ENCODE assay signal across 8 cellular contexts in the genomic region with DNA sequence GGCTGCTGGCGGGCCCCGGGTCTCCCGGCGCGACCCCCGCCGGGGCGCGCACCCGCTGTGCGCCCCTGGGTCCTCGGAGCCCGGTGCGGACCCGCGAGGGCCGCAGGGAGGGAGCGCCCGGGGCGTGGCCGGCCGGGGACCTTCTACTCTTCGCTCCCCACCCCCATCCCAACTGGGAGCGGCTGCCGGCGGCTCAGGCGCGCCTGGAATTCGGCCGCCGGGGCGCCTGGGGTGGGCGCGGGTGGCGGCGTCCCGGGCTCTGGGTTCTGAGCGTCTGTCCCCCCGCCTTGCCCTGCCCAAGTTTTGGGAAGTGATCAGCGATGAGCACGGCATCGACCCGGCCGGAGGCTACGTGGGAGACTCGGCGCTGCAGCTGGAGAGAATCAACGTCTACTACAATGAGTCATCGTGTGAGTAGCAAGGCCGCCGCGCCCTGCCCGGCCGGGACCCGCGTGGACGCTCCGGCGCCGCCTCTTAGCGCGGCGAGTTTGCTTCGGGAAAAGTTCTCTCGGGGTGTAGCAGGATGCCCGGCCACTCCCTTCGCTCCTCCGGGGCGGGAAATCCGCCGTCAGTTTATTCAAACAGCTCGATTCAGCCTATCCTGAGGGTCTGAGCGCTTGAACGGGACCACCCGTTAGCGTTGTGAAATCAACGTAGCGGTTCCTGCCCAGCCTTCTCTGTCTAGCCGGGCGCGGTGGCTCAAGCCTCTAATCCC. TPM values are rescaled to one million over a fixed set of nuclear protein-coding genes. Genes with fewer than 3 reads are reported as not detected.
DNase-seq lines count a peak whose midpoint lies in the region; ATAC-seq and TF ChIP-seq lines count a peak whose summit lies in the region.

No MANE protein-coding gene starts in this region.

- H3K4me1 Mint-ChIP-seq in CD14-positive monocyte (peaks cover 26% of the 10 kb centered on the region), chondrocyte (ENCODE audit: low read depth) (peaks cover 47% of the 10 kb centered on the region)

- peak; percentile 86 for DNase-seq in CD14-positive monocyte (ENCODE audit: low spot score)
- peak; percentile 80 for DNase-seq in RKO (ENCODE audit: low spot score)
- DNase-seq in chondrocyte (ENCODE audit: low spot score), result no peak
- DNase-seq in kidney tubule cell (ENCODE audit: low spot score), result peak; percentile 89
- DNase-seq in stimulated activated CD8-positive, alpha-beta memory T cell treated with anti-CD3 and anti-CD28 coated beads, Interleukin-4, amount 100 ng/mL, for 48 hours, result peak; percentile 54

- intact Hi-C loops in CD14-positive monocyte (cut with micrococcal nuclease), result loop anchor here (5.0 to 10.0 kb wide), 2 partner anchors 66 to 69 kb away; a partner anchor contains a TSS

- H3K9me3 Mint-ChIP-seq in CD14-positive monocyte (peaks cover 0 to 21% (median 10%) of the 10 kb centered on the region in 7 donors), chondrocyte (ENCODE audit: low read depth) (peaks cover 3% of the 10 kb centered on the region)

- peaks cover 17 to 43% (median 36%) of the 10 kb centered on the region in 3 donors for H3K27me3 Mint-ChIP-seq in CD14-positive monocyte (ENCODE audit: low read depth in 3 of 3)
- H3K27me3 Mint-ChIP-seq in chondrocyte (ENCODE audit: low read depth), result no peaks in the 10 kb centered on the region

- H3K4me3 Mint-ChIP-seq in CD14-positive monocyte (peak overlapping the region; percentile 82 to 87), chondrocyte (ENCODE audit: unreplicated experiment) (peak overlapping the region; percentile 86)

- H3K27ac Mint-ChIP-seq in CD14-positive monocyte (peak overlapping the region; percentile 66 to 92 (median 77)), chondrocyte (ENCODE audit: unreplicated experiment) (peak overlapping the region; percentile 96)

- no peak for TF ChIP-seq CTCF in CD14-positive monocyte (IDR thresholded peaks at IDR 0.05)
- no peak for TF ChIP-seq CTCF in chondrocyte (IDR thresholded peaks at IDR 0.05)

- peak; percentile 40 for ATAC-seq in GM19043 (IDR thresholded peaks at IDR 0.05; ENCODE audit: low read depth, unreplicated experiment)
- peak; percentile 46 for ATAC-seq in HG03139 (IDR thresholded peaks at IDR 0.05; ENCODE audit: unreplicated experiment)
- no peak for ATAC-seq in GM19035 (IDR thresholded peaks at IDR 0.05; ENCODE audit: unreplicated experiment)

- H3K36me3 Mint-ChIP-seq in CD14-positive monocyte, result peaks cover 17 to 33% of the 10 kb centered on the region in 2 donors
- peaks cover 26% of the 10 kb centered on the region for H3K36me3 Mint-ChIP-seq in chondrocyte (ENCODE audit: low read depth)

RNA-seq across cellular contexts. Expression of a gene that starts 0.5 kb away (rescaled TPM):
- polyA plus RNA-seq in CD14-positive monocyte, result 10 to 100 TPM; 15.8 to 27.6 TPM
- total RNA-seq in chondrocyte, result 196 to 204 TPM (median 198 TPM) in 3 replicates

RNA-seq across cellular contexts. Expression of a gene that starts 54.4 kb away (rescaled TPM):
- polyA plus RNA-seq in CD14-positive monocyte, result not detected
- not detected in 3 replicates for total RNA-seq in chondrocyte
